Comparison of ENCODE assay signal across 21 cellular contexts in the genomic region with DNA sequence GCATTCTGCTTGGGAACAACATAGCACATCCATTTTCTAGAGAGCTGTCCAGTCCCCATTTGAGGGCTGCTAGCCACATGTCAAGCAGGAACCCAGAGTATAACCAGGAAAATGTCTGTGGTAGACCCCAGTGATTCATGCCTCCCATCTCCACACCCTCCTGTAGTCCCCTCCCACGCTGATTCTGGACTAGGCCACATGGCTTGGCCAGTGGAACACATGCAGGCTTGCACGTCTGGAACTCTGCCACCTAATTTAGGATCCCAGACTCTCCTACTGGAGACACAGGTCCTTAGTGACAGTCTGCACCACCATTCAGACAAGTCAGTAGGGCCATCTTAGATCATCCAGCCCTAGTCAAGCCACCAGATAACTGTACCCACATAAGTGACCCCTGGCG.
"Had no signal": no experiment of that assay in that cellular context is flagged by ENCODE, and none has a peak within 500 bp of the region (broad histone marks: within the 10 kb centered on the region; RNA-seq: fewer than 3 reads in every experiment).

No MANE protein-coding gene starts in this region.

- H3K27ac ChIP-seq: ascending aorta, colonic mucosa, dorsolateral prefrontal cortex, esophagus muscularis mucosa, heart right ventricle, neutrophil, ovary, psoas muscle, right atrium auricular region, skin epidermis, transverse colon had no signal

- H3K9me3 ChIP-seq: colonic mucosa, neutrophil, ovary, psoas muscle, transverse colon had no signal

- DNase-seq: activated CD4-positive, alpha-beta T cell treated with anti-CD3 and anti-CD28 coated beads for 1 hour; activated CD4-positive, alpha-beta T cell treated with anti-CD3 and anti-CD28 coated beads, Interleukin-2, amount 50 U/mL, for 4 hours; activated CD8-positive, alpha-beta memory T cell treated with anti-CD3 and anti-CD28 coated beads for 24 hours; activated CD8-positive, alpha-beta memory T cell treated with anti-CD3 and anti-CD28 coated beads, Interleukin-2, amount 50 U/mL, for 4 hours; activated T-cell treated with anti-CD3 and anti-CD28 coated beads, Interleukin-2, amount 50 U/mL, for 24 hours; central memory CD4-positive, alpha-beta T cell; colonic mucosa; heart right ventricle; islet precursor cell; left cardiac atrium; midbrain; ovary; psoas muscle; stimulated activated CD4-positive, alpha-beta T cell treated with anti-CD3 and anti-CD28 coated beads, Interleukin-2, amount 100 ng/mL, for 24 hours; transverse colon had no signal

- H3K36me3 ChIP-seq: ascending aorta, colonic mucosa, esophagus muscularis mucosa, heart right ventricle, neutrophil, ovary, right atrium auricular region, transverse colon had no signal

- H3K4me1 ChIP-seq: ascending aorta, colonic mucosa, esophagus muscularis mucosa, heart right ventricle, psoas muscle, right atrium auricular region, transverse colon had no signal

- H3K4me3 ChIP-seq: ascending aorta, colonic mucosa, dorsolateral prefrontal cortex, esophagus muscularis mucosa, heart right ventricle, ovary, psoas muscle, right atrium auricular region, skin epidermis, transverse colon had no signal

- H3K27me3 ChIP-seq: ascending aorta, colonic mucosa, esophagus muscularis mucosa, heart right ventricle, neutrophil, ovary, right atrium auricular region, transverse colon had no signal
